In genomic region chr6:147978078-147978477, GRCh38 we compare ENCODE assay signal across 1 cellular context.
TF ChIP-seq lines count a peak whose summit lies in the region.

No MANE protein-coding gene starts in this region.

TF ChIP-seq in GM23338, 12 proteins besides CTCF, POLR2A, EP300 and RAD21:
- TF ChIP-seq REST (IDR thresholded peaks at IDR 0.05; ENCODE audit: unreplicated experiment), result no peak
- TF ChIP-seq ZNF462 (CRISPR knock-in tag; IDR thresholded peaks at IDR 0.05), result no peak
- TF ChIP-seq JUNB (IDR thresholded peaks at IDR 0.05; ENCODE audit: unreplicated experiment), result no peak
- TF ChIP-seq ETS1 (IDR thresholded peaks at IDR 0.05), result no peak
- no peak for TF ChIP-seq EZH2phosphoT487 (IDR thresholded peaks at IDR 0.05; ENCODE audit: unreplicated experiment)
- no peak for TF ChIP-seq STAT1 (IDR thresholded peaks at IDR 0.05; ENCODE audit: unreplicated experiment)
- no peak for TF ChIP-seq EZH2 (IDR thresholded peaks at IDR 0.05; ENCODE audit: low read depth, unreplicated experiment)
- TF ChIP-seq CREB1 (CRISPR knock-in tag; IDR thresholded peaks at IDR 0.05; ENCODE audit: low read depth), result no peak
- no peak for TF ChIP-seq ZNF331 (CRISPR knock-in tag; IDR thresholded peaks at IDR 0.05; ENCODE audit: low read depth)
- TF ChIP-seq NANOG (IDR thresholded peaks at IDR 0.05; ENCODE audit: borderline replicate concordance), result no peak
- no peak for TF ChIP-seq POLR2AphosphoS5 (IDR thresholded peaks at IDR 0.05; ENCODE audit: low read depth)
- no peak for TF ChIP-seq ZNF114 (CRISPR knock-in tag; IDR thresholded peaks at IDR 0.05)
TF ChIP-seq in GM23338: peak in this region for 0.
